15 cellular contexts compared by ENCODE assay signal in the genomic region with DNA sequence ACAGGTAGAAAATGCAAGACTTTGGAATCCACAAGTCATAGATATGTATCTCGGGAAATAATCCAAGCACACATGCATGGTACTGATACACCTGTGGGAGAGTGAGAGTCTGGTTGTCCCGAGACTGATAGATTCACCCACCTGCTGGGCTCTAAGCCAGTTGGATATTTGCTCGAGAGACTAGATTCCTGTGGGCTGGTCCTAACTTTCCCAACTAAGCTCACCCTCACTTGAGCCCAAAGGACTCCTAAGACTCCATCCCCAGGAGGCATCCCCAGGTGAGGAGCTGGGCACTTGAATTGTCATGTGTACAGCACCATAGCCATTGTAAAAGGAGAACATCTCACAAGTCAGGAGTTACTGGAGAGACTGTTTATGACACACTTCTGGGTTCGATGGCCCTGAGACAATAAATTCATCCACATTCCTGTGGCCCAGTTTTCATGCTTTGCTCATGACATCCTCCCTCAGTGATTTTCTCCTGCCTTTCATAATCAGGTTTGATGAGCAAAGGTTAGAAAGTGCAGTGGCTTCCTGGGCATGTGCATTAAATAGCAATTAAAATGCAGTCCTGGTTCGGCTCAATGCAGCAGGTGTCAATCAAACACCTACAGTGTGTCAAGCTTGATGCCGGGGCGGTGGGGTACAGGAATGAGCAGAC. TPM values are rescaled to one million over a fixed set of nuclear protein-coding genes. Genes with fewer than 3 reads are reported as not detected.
DNase-seq lines count a peak whose midpoint lies in the region; FAIRE-seq and TF ChIP-seq lines count a peak whose summit lies in the region.
"Had no signal": no experiment of that assay in that cellular context is flagged by ENCODE, and none has a peak within 500 bp of the region (broad histone marks: within the 10 kb centered on the region; RNA-seq: fewer than 3 reads in every experiment).

No MANE protein-coding gene starts in this region.

- no peak overlapping the region for H2AFZ ChIP-seq in osteoblast (ENCODE audit: low read length)

- DNase-seq in Daoy (ENCODE audit: low read depth), result peak; percentile 75
- peak; percentile 79 for DNase-seq in RCC 7860 (ENCODE audit: low spot score)
- peak; percentile 64 for DNase-seq in fibroblast of gingiva (ENCODE audit: low read depth)
- DNase-seq in osteoblast (ENCODE audit: insufficient read length, low spot score, missing footprints), result no peak
- no peak for DNase-seq in ecto neural progenitor cell (ENCODE audit: low spot score)
- DNase-seq in occipital lobe (lab: John Stamatoyannopoulos, UW), result no peak
- DNase-seq in epidermal melanocyte (ENCODE audit: insufficient read length, low spot score), result no peak
- no peak for DNase-seq in stimulated activated CD4-positive, alpha-beta T cell treated with anti-CD3 and anti-CD28 coated beads, Interleukin-15, amount 100 ng/mL, for 24 hours
- DNase-seq: CD4-positive, alpha-beta memory T cell; erythroblast; NCI-H1417; NCI-H82 had no signal

- no peaks in the 10 kb centered on the region for H3K27me3 ChIP-seq in osteoblast (ENCODE audit: insufficient read depth, low read length)
- H3K27me3 ChIP-seq: breast epithelium had no signal

- H3K9me3 ChIP-seq in osteoblast (ENCODE audit: low read depth, low read length), result no peaks in the 10 kb centered on the region
- H3K9me3 ChIP-seq: breast epithelium, neutrophil had no signal

- H3K4me1 ChIP-seq in osteoblast (ENCODE audit: insufficient read depth, low read length), result peaks cover 41% of the 10 kb centered on the region
- H3K4me1 ChIP-seq: breast epithelium had no signal

- peaks cover 5% of the 10 kb centered on the region for H4K20me1 ChIP-seq in osteoblast (ENCODE audit: insufficient read depth, low read length)

- H3K4me3 ChIP-seq in osteoblast (ENCODE audit: insufficient read depth, low read length), result peak overlapping the region; percentile 28
- H3K4me3 ChIP-seq: breast epithelium had no signal

- H3K36me3 ChIP-seq in osteoblast (ENCODE audit: insufficient read depth, low read length), result no peaks in the 10 kb centered on the region
- H3K36me3 ChIP-seq: breast epithelium, neutrophil had no signal

- H3K79me2 ChIP-seq in osteoblast (ENCODE audit: insufficient read depth, low read length), result no peaks in the 10 kb centered on the region

- peak; percentile 88 for FAIRE-seq in RCC 7860 (lab: Jason Lieb, UNC)
- FAIRE-seq: islet of Langerhans had no signal

- no peak for TF ChIP-seq CTCF in osteoblast (IDR thresholded peaks at IDR 0.05; ENCODE audit: extremely low read depth, low read depth, low read length)

- H3K4me2 ChIP-seq in osteoblast (ENCODE audit: insufficient read depth, low read length), result peak overlapping the region; percentile 52

- peak overlapping the region; percentile 92 for H3K27ac ChIP-seq in osteoblast (ENCODE audit: low read depth, low read length)
- H3K27ac ChIP-seq: neutrophil had no signal

RNA-seq across cellular contexts. Expression of a gene that starts 18.1 kb away (rescaled TPM):
- total RNA-seq in Daoy (2014; rRNA removed; shearing (Covaris generic)), result 11.8 and 15.8 TPM in 2 replicates
- total RNA-seq in osteoblast (20.0 and 25.7 TPM in 2 replicates), occipital lobe (54.7 TPM)

Comparison
In these comparisons a context has a peak if more than half of its experiments do, and no peak if none do; other contexts are left out.
1. DNase-seq: peak in Daoy (single experiment), RCC 7860 (single experiment) and fibroblast of gingiva (single experiment); none in osteoblast (single experiment), ecto neural progenitor cell (single experiment), occipital lobe (single experiment), epidermal melanocyte (single experiment) and stimulated activated CD4-positive, alpha-beta T cell treated with anti-CD3 and anti-CD28 coated beads, Interleukin-15, amount 100 ng/mL, for 24 hours (single experiment).